In the genomic region with DNA sequence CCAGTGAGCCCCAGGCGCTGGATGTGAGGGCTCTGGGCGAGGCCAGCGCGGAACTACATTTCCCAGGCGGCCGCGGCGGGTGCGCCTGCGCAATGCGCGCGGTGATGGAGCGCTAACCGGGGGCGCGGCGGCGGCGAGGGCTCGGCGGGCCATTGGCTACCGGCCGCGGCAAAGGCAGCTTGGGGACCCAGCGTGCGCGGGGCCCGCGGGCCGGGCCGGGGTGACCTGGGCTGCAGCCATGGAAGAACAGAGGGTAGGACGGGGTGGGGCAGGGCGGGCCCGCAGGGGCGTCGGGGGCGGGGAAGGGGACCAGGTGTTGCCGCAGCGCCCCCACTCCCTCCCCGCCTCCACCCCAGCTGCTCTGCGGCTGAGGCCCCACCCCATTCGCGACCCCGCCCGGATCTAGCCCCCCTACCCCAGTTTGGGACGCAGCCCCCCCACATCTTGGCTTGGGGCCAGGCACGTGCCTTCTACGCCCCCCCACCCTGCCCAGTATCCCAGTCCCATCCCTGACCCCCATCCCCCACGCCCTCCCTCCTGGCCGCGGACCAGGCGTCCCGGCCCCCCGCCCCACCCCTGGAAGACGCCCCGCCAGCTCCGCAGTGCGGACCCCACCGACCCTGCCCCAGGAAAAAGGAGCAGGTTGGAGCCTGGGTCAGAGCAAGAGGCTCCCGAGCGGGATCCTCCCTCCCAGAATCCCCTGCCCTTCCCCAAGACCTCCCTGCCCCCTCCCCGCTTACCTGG, we compare ENCODE assay signal across 1 cellular context.
TF ChIP-seq lines count a peak whose summit lies in the region.

Gene FSD1 (plus strand): TSS at position 90 of the 744 bp plus-strand sequence. CDS start 149 bp downstream, at position 239.

TF ChIP-seq in HEK293, 187 proteins besides CTCF, POLR2A, EP300 and RAD21 (continued from another document):
- TF ChIP-seq, protein P1, sequence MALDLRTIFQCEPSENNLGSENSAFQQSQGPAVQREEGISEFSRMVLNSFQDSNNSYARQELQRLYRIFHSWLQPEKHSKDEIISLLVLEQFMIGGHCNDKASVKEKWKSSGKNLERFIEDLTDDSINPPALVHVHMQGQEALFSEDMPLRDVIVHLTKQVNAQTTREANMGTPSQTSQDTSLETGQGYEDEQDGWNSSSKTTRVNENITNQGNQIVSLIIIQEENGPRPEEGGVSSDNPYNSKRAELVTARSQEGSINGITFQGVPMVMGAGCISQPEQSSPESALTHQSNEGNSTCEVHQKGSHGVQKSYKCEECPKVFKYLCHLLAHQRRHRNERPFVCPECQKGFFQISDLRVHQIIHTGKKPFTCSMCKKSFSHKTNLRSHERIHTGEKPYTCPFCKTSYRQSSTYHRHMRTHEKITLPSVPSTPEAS (tag by site-specific recombination; IDR thresholded peaks at IDR 0.05): no peak
- TF ChIP-seq MEIS1 (CRISPR knock-in tag; IDR thresholded peaks at IDR 0.05; ENCODE audit: borderline replicate concordance) (no peak), SCRT2 (tag by site-specific recombination; IDR thresholded peaks at IDR 0.05) (no peak), ZNF571 (tag by site-specific recombination; IDR thresholded peaks at IDR 0.05) (no peak), ZNF544 (tag by site-specific recombination; IDR thresholded peaks at IDR 0.05) (no peak), BCL6B (tag by site-specific recombination; IDR thresholded peaks at IDR 0.05) (no peak), ZBTB49 (tag by site-specific recombination; IDR thresholded peaks at IDR 0.05; ENCODE audit: low read depth) (no peak), ZNF510 (tag by site-specific recombination; IDR thresholded peaks at IDR 0.05; ENCODE audit: insufficient replicate concordance) (no peak), INSM2 (tag by site-specific recombination; IDR thresholded peaks at IDR 0.05) (no peak), SP3 (tag by site-specific recombination; IDR thresholded peaks at IDR 0.05) (0 out of 2 replicates have a peak, but pooled peaks have one; percentile 29), ZNF37A (tag by site-specific recombination; IDR thresholded peaks at IDR 0.05) (no peak), SP2 (tag by site-specific recombination; IDR thresholded peaks at IDR 0.05) (peak; percentile 30), ZNF670 (tag by site-specific recombination; IDR thresholded peaks at IDR 0.05; ENCODE audit: low read depth) (no peak), ZNF350 (tag by site-specific recombination; IDR thresholded peaks at IDR 0.05) (no peak), KLF8 (tag by site-specific recombination; IDR thresholded peaks at IDR 0.05) (no peak), ZNF10 (tag by site-specific recombination; IDR thresholded peaks at IDR 0.05) (no peak), ZNF132 (tag by site-specific recombination; IDR thresholded peaks at IDR 0.05; ENCODE audit: borderline replicate concordance) (no peak)
- TF ChIP-seq, protein P2, sequence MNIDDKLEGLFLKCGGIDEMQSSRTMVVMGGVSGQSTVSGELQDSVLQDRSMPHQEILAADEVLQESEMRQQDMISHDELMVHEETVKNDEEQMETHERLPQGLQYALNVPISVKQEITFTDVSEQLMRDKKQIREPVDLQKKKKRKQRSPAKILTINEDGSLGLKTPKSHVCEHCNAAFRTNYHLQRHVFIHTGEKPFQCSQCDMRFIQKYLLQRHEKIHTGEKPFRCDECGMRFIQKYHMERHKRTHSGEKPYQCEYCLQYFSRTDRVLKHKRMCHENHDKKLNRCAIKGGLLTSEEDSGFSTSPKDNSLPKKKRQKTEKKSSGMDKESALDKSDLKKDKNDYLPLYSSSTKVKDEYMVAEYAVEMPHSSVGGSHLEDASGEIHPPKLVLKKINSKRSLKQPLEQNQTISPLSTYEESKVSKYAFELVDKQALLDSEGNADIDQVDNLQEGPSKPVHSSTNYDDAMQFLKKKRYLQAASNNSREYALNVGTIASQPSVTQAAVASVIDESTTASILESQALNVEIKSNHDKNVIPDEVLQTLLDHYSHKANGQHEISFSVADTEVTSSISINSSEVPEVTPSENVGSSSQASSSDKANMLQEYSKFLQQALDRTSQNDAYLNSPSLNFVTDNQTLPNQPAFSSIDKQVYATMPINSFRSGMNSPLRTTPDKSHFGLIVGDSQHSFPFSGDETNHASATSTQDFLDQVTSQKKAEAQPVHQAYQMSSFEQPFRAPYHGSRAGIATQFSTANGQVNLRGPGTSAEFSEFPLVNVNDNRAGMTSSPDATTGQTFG (tag by site-specific recombination; IDR thresholded peaks at IDR 0.05; ENCODE audit: borderline replicate concordance): no peak
- TF ChIP-seq, protein P3, sequence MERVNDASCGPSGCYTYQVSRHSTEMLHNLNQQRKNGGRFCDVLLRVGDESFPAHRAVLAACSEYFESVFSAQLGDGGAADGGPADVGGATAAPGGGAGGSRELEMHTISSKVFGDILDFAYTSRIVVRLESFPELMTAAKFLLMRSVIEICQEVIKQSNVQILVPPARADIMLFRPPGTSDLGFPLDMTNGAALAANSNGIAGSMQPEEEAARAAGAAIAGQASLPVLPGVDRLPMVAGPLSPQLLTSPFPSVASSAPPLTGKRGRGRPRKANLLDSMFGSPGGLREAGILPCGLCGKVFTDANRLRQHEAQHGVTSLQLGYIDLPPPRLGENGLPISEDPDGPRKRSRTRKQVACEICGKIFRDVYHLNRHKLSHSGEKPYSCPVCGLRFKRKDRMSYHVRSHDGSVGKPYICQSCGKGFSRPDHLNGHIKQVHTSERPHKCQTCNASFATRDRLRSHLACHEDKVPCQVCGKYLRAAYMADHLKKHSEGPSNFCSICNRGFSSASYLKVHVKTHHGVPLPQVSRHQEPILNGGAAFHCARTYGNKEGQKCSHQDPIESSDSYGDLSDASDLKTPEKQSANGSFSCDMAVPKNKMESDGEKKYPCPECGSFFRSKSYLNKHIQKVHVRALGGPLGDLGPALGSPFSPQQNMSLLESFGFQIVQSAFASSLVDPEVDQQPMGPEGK (tag by site-specific recombination; IDR thresholded peaks at IDR 0.05): no peak
- TF ChIP-seq, protein P4, sequence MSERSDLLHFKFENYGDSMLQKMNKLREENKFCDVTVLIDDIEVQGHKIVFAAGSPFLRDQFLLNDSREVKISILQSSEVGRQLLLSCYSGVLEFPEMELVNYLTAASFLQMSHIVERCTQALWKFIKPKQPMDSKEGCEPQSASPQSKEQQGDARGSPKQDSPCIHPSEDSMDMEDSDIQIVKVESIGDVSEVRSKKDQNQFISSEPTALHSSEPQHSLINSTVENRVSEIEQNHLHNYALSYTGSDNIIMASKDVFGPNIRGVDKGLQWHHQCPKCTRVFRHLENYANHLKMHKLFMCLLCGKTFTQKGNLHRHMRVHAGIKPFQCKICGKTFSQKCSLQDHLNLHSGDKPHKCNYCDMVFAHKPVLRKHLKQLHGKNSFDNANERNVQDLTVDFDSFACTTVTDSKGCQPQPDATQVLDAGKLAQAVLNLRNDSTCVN (tag by site-specific recombination; optimal IDR thresholded peaks at IDR 0.05): peak; percentile 65
TF ChIP-seq in HEK293: peak in this region for 8.
